In genomic region chr13:43014162-43014561, GRCh38 we compare ENCODE assay signal across 26 cellular contexts.
"Had no signal": no experiment of that assay in that cellular context is flagged by ENCODE, and none has a peak within 500 bp of the region (broad histone marks: within the 10 kb centered on the region; RNA-seq: fewer than 3 reads in every experiment).

No MANE protein-coding gene starts in this region.

- H3K27me3 Mint-ChIP-seq: activated CD4-positive, alpha-beta T cell treated with anti-CD3 and anti-CD28 coated beads, Interleukin-2, amount 10 ng/mL, durations not matched to agents 7 days and 5 days; activated CD8-positive, alpha-beta T cell treated with anti-CD3 and anti-CD28 coated beads for 36 hours; activated naive CD8-positive, alpha-beta T cell treated with anti-CD3 and anti-CD28 coated beads, Interleukin-2, amount 50 U/mL, for 24 hours; stimulated activated naive CD8-positive, alpha-beta T cell treated with anti-CD3 and anti-CD28 coated beads, Interleukin-15, Interleukin-2, amounts not matched to agents 100 ng/mL and 50 ng/mL, for 24 hours had no signal

- H3K27ac ChIP-seq: brain microvascular endothelial cell, left lung, ovary, prostate gland, right atrium auricular region, spleen, tibial nerve, WERI-Rb-1 had no signal

- H3K4me3 Mint-ChIP-seq: activated CD4-positive, alpha-beta T cell treated with anti-CD3 and anti-CD28 coated beads, Interleukin-2, amount 10 ng/mL, durations not matched to agents 7 days and 5 days; activated CD8-positive, alpha-beta memory T cell treated with anti-CD3 and anti-CD28 coated beads, Interleukin-2, amount 10 ng/mL, durations not matched to agents 7 days and 5 days; activated CD8-positive, alpha-beta T cell treated with anti-CD3 and anti-CD28 coated beads for 36 hours; activated naive CD8-positive, alpha-beta T cell treated with anti-CD3 and anti-CD28 coated beads, Interleukin-2, amount 50 U/mL, for 24 hours; natural killer cell treated with Interleukin-12 subunit alpha and Interleukin-12 subunit beta and Interleukin-15 and Interleukin-18, amount 100 ng/mL, for 72 hours; stimulated activated naive CD8-positive, alpha-beta T cell treated with anti-CD3 and anti-CD28 coated beads, Interleukin-15, Interleukin-2, amounts not matched to agents 100 ng/mL and 50 ng/mL, for 24 hours had no signal

- H3K36me3 ChIP-seq: brain microvascular endothelial cell, left lung, ovary, prostate gland, right atrium auricular region, spleen, tibial nerve, WERI-Rb-1 had no signal

- H3K9me3 ChIP-seq: left lung, ovary, prostate gland, right atrium auricular region, spleen, tibial nerve had no signal

- H3K4me3 ChIP-seq: left lung, ovary, prostate gland, right atrium auricular region, spleen, tibial nerve had no signal

- FAIRE-seq: colon, frontal cortex, TTC549, urothelium cell line had no signal

- H3K36me3 Mint-ChIP-seq: activated CD8-positive, alpha-beta memory T cell treated with anti-CD3 and anti-CD28 coated beads, Interleukin-2, amount 10 ng/mL, durations not matched to agents 7 days and 5 days; natural killer cell treated with Interleukin-12 subunit alpha and Interleukin-12 subunit beta and Interleukin-15 and Interleukin-18, amount 100 ng/mL, for 72 hours had no signal

- H3K9me3 Mint-ChIP-seq: activated CD4-positive, alpha-beta T cell treated with anti-CD3 and anti-CD28 coated beads, Interleukin-2, amount 10 ng/mL, durations not matched to agents 7 days and 5 days; activated CD8-positive, alpha-beta T cell treated with anti-CD3 and anti-CD28 coated beads for 36 hours; activated naive CD8-positive, alpha-beta T cell treated with anti-CD3 and anti-CD28 coated beads, Interleukin-2, amount 50 U/mL, for 24 hours; natural killer cell treated with Interleukin-12 subunit alpha and Interleukin-12 subunit beta and Interleukin-15 and Interleukin-18, amount 100 ng/mL, for 72 hours; stimulated activated naive CD8-positive, alpha-beta T cell treated with anti-CD3 and anti-CD28 coated beads, Interleukin-15, Interleukin-2, amounts not matched to agents 100 ng/mL and 50 ng/mL, for 24 hours had no signal

- ATAC-seq: activated CD8-positive, alpha-beta memory T cell treated with anti-CD3 and anti-CD28 coated beads, Interleukin-2, amount 10 ng/mL, durations not matched to agents 7 days and 5 days; activated CD8-positive, alpha-beta T cell treated with anti-CD3 and anti-CD28 coated beads for 36 hours; activated naive CD8-positive, alpha-beta T cell treated with anti-CD3 and anti-CD28 coated beads, Interleukin-2, amount 50 U/mL, for 24 hours; left lung; natural killer cell treated with Interleukin-12 subunit alpha and Interleukin-12 subunit beta and Interleukin-15 and Interleukin-18, amount 100 ng/mL, for 72 hours had no signal

- DNase-seq: activated CD4-positive, alpha-beta T cell treated with anti-CD3 and anti-CD28 coated beads, Interleukin-2, amount 10 ng/mL, durations not matched to agents 7 days and 5 days; activated CD4-positive, CD25-positive, alpha-beta regulatory T cell treated with anti-CD3 and anti-CD28 coated beads, Interleukin-2, amount 50 U/mL, for 72 hours; activated CD8-positive, alpha-beta memory T cell treated with anti-CD3 and anti-CD28 coated beads, Interleukin-2, amount 10 ng/mL, durations not matched to agents 7 days and 5 days; activated CD8-positive, alpha-beta T cell treated with anti-CD3 and anti-CD28 coated beads for 36 hours; activated effector memory CD4-positive, alpha-beta T cell treated with anti-CD3 and anti-CD28 coated beads, Interleukin-2, amount 50 U/mL, for 16 hours; activated naive CD4-positive, alpha-beta T cell treated with anti-CD3 and anti-CD28 coated beads, Interleukin-2, amount 50 U/mL, for 16 hours; activated naive CD8-positive, alpha-beta T cell treated with anti-CD3 and anti-CD28 coated beads, Interleukin-2, amount 50 U/mL, for 24 hours; activated T-cell treated with anti-CD3 and anti-CD28 coated beads for 4 hours; aorta; brain microvascular endothelial cell; effector memory CD4-positive, alpha-beta T cell; hippocampal formation; kidney glomerular epithelial cell; left lung; ovary; spleen; WERI-Rb-1 had no signal

- H3K27ac Mint-ChIP-seq: activated CD4-positive, alpha-beta T cell treated with anti-CD3 and anti-CD28 coated beads, Interleukin-2, amount 10 ng/mL, durations not matched to agents 7 days and 5 days; activated CD8-positive, alpha-beta memory T cell treated with anti-CD3 and anti-CD28 coated beads, Interleukin-2, amount 10 ng/mL, durations not matched to agents 7 days and 5 days; activated CD8-positive, alpha-beta T cell treated with anti-CD3 and anti-CD28 coated beads for 36 hours; activated naive CD8-positive, alpha-beta T cell treated with anti-CD3 and anti-CD28 coated beads, Interleukin-2, amount 50 U/mL, for 24 hours; natural killer cell treated with Interleukin-12 subunit alpha and Interleukin-12 subunit beta and Interleukin-15 and Interleukin-18, amount 100 ng/mL, for 72 hours; stimulated activated naive CD8-positive, alpha-beta T cell treated with anti-CD3 and anti-CD28 coated beads, Interleukin-15, Interleukin-2, amounts not matched to agents 100 ng/mL and 50 ng/mL, for 24 hours had no signal

- H3K4me1 ChIP-seq: left lung, prostate gland, right atrium auricular region, spleen, tibial nerve had no signal

- H3K4me1 Mint-ChIP-seq: activated CD4-positive, alpha-beta T cell treated with anti-CD3 and anti-CD28 coated beads, Interleukin-2, amount 10 ng/mL, durations not matched to agents 7 days and 5 days; activated CD8-positive, alpha-beta memory T cell treated with anti-CD3 and anti-CD28 coated beads, Interleukin-2, amount 10 ng/mL, durations not matched to agents 7 days and 5 days; activated naive CD8-positive, alpha-beta T cell treated with anti-CD3 and anti-CD28 coated beads, Interleukin-2, amount 50 U/mL, for 24 hours had no signal

- H3K27me3 ChIP-seq: brain microvascular endothelial cell, left lung, ovary, right atrium auricular region, spleen, tibial nerve had no signal
